8 cellular contexts compared by ENCODE assay signal in the genomic region with DNA sequence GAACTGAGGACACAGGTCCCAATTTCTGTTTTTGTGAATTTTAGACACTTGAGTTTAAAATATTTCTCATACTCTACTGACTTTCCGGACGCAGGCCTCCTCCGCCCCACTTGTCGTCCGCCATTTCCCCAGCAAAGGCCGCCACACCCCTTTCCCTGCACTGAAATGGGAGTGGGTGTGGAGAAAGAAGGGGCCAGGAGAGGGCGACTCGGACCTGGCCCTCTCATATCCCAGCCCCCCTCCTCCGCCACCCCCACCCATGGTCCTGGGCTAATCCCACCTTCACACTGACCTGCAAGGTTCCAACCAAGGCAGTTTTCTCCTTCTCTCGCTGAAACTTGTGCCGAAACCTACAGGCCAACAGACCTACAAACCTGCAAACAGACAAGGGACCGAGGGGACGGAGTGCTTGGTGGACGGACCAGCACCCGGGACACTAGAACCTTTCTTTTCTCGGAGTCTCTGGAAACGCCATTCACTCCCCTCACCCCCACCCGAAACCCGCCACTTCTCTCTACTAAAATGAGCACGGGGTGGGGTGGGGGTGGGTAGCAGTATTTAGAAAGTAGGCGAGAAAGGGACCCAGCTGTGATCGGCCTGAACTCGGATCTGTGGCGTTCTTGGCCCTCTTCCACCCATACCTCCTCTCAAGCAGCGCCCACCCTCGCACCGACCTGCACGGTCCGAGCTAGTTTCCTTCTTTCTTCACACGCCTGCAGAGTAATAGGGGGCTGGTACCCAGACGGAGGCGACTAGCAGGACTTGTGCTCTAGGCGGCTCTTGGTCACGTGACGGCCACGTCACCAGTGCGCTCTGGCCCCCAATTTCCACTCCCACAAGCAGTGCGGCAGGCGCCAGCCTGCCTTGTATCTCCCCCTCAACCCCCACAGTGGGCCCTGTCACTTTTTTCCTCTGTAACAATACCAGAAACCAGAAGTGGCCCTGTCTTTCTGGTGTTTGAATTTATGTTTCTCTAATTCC. TPM values are rescaled to one million over a fixed set of nuclear protein-coding genes. Genes with fewer than 3 reads are reported as not detected.
DNase-seq lines count a peak whose midpoint lies in the region; ATAC-seq and TF ChIP-seq lines count a peak whose summit lies in the region.

A gene (minus strand): TSS at position 790 of the 981 bp plus-strand sequence. CDS start 1,380 bp downstream, outside the sequence.

- peak within 1 kb of the TSS; percentile 71 for H3K4me3 ChIP-seq in epithelial cell of esophagus (ENCODE audit: low read length)
- peak within 1 kb of the TSS; percentile 34 for H3K4me3 ChIP-seq in mucosa of descending colon

- no peaks in the 10 kb centered on the region for H3K9me3 Mint-ChIP-seq in CD4-positive, alpha-beta T cell

- H3K4me1 Mint-ChIP-seq in CD4-positive, alpha-beta T cell (ENCODE audit: low read depth) = peaks cover 21% of the 10 kb centered on the region

- peaks cover 17% of the 10 kb centered on the region for H3K36me3 Mint-ChIP-seq in CD4-positive, alpha-beta T cell (ENCODE audit: low read depth)

- H3K27me3 ChIP-seq in CD4-positive, alpha-beta T cell (ENCODE audit: control insufficient read depth, insufficient read depth, low read length) = no peaks in the 10 kb centered on the region

- H3K27ac Mint-ChIP-seq in CD4-positive, alpha-beta T cell = peak within 1 kb of the TSS; percentile 92

- H3K27ac ChIP-seq in CD4-positive, alpha-beta T cell (ENCODE audit: low read depth, low read length) = peak within 1 kb of the TSS; percentile 41

- H3K4me1 ChIP-seq in mucosa of descending colon (ENCODE audit: low read depth) = no peaks in the 10 kb centered on the region

- POLR2A ChIA-PET in CD4-positive, alpha-beta T cell (lab: Charles Lee) = interaction anchor here (1.0 kb wide), 1 partner anchor 314 kb away, joined by 5 read pairs; a partner anchor contains a TSS

- CTCF ChIA-PET in CD4-positive, alpha-beta T cell (lab: Charles Lee) = no interaction called here

- peak within 1 kb of the TSS; percentile 97 for H3K4me3 Mint-ChIP-seq in CD4-positive, alpha-beta T cell

- H3K27me3 Mint-ChIP-seq in CD4-positive, alpha-beta T cell = no peaks in the 10 kb centered on the region

- intact Hi-C loops in CD4-positive, alpha-beta T cell (cut with DNase I, micrococcal nuclease) = loop anchor here (5.0 kb wide), 3 partner anchors 140 to 315 kb away; a partner anchor contains a TSS
- intact Hi-C loops in mucosa of descending colon (cut with DNase I, micrococcal nuclease) = no loop called here

- peak; percentile 86 for ATAC-seq in CD4-positive, alpha-beta T cell (ENCODE audit: poor library complexity)
- ATAC-seq in GM19372 (IDR thresholded peaks at IDR 0.05; ENCODE audit: low read depth, unreplicated experiment) (peak; percentile 92), HG03558 (IDR thresholded peaks at IDR 0.05; ENCODE audit: extremely low read depth, unreplicated experiment) (peak; percentile 84), mucosa of descending colon (peak; percentile 87)

- H3K9me3 ChIP-seq in CD4-positive, alpha-beta T cell (ENCODE audit: control insufficient read depth, low read length) = no peaks in the 10 kb centered on the region
- no peaks in the 10 kb centered on the region for H3K9me3 ChIP-seq in mucosa of descending colon

- TF ChIP-seq CTCF in CD4-positive, alpha-beta T cell (IDR thresholded peaks at IDR 0.05) = no peak
- TF ChIP-seq CTCF in epithelial cell of esophagus (IDR thresholded peaks at IDR 0.05; ENCODE audit: insufficient read depth, low read depth, low read length, missing control alignments) (peak; percentile 23), mucosa of descending colon (IDR thresholded peaks at IDR 0.05) (no peak)

- DNase-seq in CD4-positive, alpha-beta T cell = peak; percentile 45 to 67 (median 56)
- DNase-seq in NCI-H82 treated with DMSO at 0.1 percent for 48 hours (lab: John Stamatoyannopoulos, UW; ENCODE audit: unreplicated experiment) (peak; percentile 57), epithelial cell of esophagus (ENCODE audit: low read depth) (peak; percentile 68), mucosa of descending colon (peak; percentile 74 to 88 (median 81))
- peak; percentile 52 for DNase-seq in activated CD8-positive, alpha-beta memory T cell treated with anti-CD3 and anti-CD28 coated beads, Interleukin-2, amount 50 U/mL, for 1 hour (ENCODE audit: extremely low read depth)
- DNase-seq in stimulated activated CD8-positive, alpha-beta memory T cell treated with anti-CD3 and anti-CD28 coated beads, Interleukin-4, amount 100 ng/mL, for 48 hours = peak; percentile 75

- H3K36me3 ChIP-seq in mucosa of descending colon (ENCODE audit: low read depth) = no peaks in the 10 kb centered on the region

RNA-seq across cellular contexts. Expression of the gene that starts here (rescaled TPM):
- total RNA-seq in CD4-positive, alpha-beta T cell = 10 to 100 TPM; 35.0 to 39.5 TPM
- 10 to 100 TPM; 16.2 to 23.2 (median 16.8) TPM for total RNA-seq in mucosa of descending colon

Comparison
In these comparisons a context has a peak if more than half of its experiments do, and no peak if none do; other contexts are left out.
1. Peak in every context shown above with its lines: DNase-seq, ATAC-seq, H3K4me3 ChIP-seq and H3K27ac ChIP-seq.
2. intact Hi-C loops: an anchor here in CD4-positive, alpha-beta T cell (5.0 kb wide); none called in mucosa of descending colon.